1 cellular context compared by ENCODE assay signal in the genomic region with DNA sequence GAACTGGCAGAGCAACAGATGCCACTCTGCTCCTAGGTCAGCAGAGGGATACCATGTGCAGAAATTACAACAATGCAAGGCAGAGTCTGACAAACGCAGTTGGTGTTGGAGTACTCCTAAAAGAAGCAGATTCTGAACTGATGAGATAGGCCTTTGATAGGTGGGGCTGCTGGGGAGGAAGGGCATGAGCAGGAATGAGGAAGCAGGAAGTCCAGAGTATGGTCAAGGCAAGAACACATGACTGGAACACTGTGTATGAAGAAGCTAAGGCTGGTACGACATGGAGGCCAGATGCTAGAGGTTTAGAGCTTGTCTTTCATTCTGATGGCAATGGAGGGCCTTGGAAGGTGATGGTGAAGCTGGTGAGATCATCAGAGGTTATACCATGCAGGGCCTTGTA.
A peak's percentile ranks its signal among the peaks of the same experiment; 100 is the strongest.
TF ChIP-seq lines count a peak whose summit lies in the region.

No MANE protein-coding gene starts in this region.

TF ChIP-seq in K562, 482 proteins besides CTCF, POLR2A, EP300 and RAD21 (continues in another document):
- TF ChIP-seq HDAC1 (IDR thresholded peaks at IDR 0.05), result 0 out of 4 replicates have a peak, but pooled peaks of 1 of the 2 experiments have one; percentile 9
- TF ChIP-seq BDP1 (IDR thresholded peaks at IDR 0.05; ENCODE audit: insufficient read depth, insufficient read length), result no peak
- no peak for TF ChIP-seq CLOCK (CRISPR knock-in tag; IDR thresholded peaks at IDR 0.05; ENCODE audit: borderline replicate concordance)
- TF ChIP-seq POLR2AphosphoS2 (IDR thresholded peaks at IDR 0.05; ENCODE audit: low read length), result no peak
- TF ChIP-seq TRIM24 (IDR thresholded peaks at IDR 0.05), result no peak
- no peak for TF ChIP-seq ZNF583 (CRISPR knock-in tag; IDR thresholded peaks at IDR 0.05)
- TF ChIP-seq, protein P1, sequence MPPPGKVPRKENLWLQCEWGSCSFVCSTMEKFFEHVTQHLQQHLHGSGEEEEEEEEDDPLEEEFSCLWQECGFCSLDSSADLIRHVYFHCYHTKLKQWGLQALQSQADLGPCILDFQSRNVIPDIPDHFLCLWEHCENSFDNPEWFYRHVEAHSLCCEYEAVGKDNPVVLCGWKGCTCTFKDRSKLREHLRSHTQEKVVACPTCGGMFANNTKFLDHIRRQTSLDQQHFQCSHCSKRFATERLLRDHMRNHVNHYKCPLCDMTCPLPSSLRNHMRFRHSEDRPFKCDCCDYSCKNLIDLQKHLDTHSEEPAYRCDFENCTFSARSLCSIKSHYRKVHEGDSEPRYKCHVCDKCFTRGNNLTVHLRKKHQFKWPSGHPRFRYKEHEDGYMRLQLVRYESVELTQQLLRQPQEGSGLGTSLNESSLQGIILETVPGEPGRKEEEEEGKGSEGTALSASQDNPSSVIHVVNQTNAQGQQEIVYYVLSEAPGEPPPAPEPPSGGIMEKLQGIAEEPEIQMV (tag; conservative IDR thresholded peaks at IDR 0.05; ENCODE audit: low read depth), result peak; percentile 57
- no peak for TF ChIP-seq TSC22D4 (tag; IDR thresholded peaks at IDR 0.05)
- TF ChIP-seq, protein P2, sequence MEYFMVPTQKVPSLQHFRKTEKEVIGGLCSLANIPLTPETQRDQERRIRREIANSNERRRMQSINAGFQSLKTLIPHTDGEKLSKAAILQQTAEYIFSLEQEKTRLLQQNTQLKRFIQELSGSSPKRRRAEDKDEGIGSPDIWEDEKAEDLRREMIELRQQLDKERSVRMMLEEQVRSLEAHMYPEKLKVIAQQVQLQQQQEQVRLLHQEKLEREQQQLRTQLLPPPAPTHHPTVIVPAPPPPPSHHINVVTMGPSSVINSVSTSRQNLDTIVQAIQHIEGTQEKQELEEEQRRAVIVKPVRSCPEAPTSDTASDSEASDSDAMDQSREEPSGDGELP (CRISPR knock-in tag; IDR thresholded peaks at IDR 0.05; ENCODE audit: borderline replicate concordance), result no peak
- TF ChIP-seq, protein P3, sequence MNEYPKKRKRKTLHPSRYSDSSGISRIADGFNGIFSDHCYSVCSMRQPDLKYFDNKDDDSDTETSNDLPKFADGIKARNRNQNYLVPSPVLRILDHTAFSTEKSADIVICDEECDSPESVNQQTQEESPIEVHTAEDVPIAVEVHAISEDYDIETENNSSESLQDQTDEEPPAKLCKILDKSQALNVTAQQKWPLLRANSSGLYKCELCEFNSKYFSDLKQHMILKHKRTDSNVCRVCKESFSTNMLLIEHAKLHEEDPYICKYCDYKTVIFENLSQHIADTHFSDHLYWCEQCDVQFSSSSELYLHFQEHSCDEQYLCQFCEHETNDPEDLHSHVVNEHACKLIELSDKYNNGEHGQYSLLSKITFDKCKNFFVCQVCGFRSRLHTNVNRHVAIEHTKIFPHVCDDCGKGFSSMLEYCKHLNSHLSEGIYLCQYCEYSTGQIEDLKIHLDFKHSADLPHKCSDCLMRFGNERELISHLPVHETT (CRISPR knock-in tag; conservative IDR thresholded peaks at IDR 0.05 in 1 of 2, IDR thresholded peaks at IDR 0.05 in 1 of 2), result peak in 1 of 2 experiments; percentile 68; a peak in 1 of 4 replicates
- TF ChIP-seq L3MBTL2 (IDR thresholded peaks at IDR 0.05), result peak; percentile 74
- peak; percentile 60 for TF ChIP-seq PHF20 (IDR thresholded peaks at IDR 0.05; ENCODE audit: partially characterized antibody)
- TF ChIP-seq, protein P4, sequence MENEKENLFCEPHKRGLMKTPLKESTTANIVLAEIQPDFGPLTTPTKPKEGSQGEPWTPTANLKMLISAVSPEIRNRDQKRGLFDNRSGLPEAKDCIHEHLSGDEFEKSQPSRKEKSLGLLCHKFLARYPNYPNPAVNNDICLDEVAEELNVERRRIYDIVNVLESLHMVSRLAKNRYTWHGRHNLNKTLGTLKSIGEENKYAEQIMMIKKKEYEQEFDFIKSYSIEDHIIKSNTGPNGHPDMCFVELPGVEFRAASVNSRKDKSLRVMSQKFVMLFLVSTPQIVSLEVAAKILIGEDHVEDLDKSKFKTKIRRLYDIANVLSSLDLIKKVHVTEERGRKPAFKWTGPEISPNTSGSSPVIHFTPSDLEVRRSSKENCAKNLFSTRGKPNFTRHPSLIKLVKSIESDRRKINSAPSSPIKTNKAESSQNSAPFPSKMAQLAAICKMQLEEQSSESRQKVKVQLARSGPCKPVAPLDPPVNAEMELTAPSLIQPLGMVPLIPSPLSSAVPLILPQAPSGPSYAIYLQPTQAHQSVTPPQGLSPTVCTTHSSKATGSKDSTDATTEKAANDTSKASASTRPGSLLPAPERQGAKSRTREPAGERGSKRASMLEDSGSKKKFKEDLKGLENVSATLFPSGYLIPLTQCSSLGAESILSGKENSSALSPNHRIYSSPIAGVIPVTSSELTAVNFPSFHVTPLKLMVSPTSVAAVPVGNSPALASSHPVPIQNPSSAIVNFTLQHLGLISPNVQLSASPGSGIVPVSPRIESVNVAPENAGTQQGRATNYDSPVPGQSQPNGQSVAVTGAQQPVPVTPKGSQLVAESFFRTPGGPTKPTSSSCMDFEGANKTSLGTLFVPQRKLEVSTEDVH (IDR thresholded peaks at IDR 0.05; ENCODE audit: low read depth, partially characterized antibody), result peak; percentile 16
- no peak for TF ChIP-seq MTA3 (IDR thresholded peaks at IDR 0.05; ENCODE audit: borderline replicate concordance)
- TF ChIP-seq, protein P5, sequence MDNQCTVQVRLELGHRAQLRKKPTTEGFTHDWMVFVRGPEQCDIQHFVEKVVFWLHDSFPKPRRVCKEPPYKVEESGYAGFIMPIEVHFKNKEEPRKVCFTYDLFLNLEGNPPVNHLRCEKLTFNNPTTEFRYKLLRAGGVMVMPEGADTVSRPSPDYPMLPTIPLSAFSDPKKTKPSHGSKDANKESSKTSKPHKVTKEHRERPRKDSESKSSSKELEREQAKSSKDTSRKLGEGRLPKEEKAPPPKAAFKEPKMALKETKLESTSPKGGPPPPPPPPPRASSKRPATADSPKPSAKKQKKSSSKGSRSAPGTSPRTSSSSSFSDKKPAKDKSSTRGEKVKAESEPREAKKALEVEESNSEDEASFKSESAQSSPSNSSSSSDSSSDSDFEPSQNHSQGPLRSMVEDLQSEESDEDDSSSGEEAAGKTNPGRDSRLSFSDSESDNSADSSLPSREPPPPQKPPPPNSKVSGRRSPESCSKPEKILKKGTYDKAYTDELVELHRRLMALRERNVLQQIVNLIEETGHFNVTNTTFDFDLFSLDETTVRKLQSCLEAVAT (IDR thresholded peaks at IDR 0.05), result peak in 1 of 2 experiments; percentile 73; a peak in 2 of 4 replicates
- TF ChIP-seq ZNF175 (CRISPR knock-in tag; IDR thresholded peaks at IDR 0.05; ENCODE audit: low read depth), result peak; percentile 85
- TF ChIP-seq MGA (IDR thresholded peaks at IDR 0.05), result peak; percentile 60
- peak; percentile 49; the same call in 1 of the 2 replicates for TF ChIP-seq GABPA (tag; conservative IDR thresholded peaks at IDR 0.05; ENCODE audit: low read depth)
- no peak for TF ChIP-seq POLR2AphosphoS5 (IDR thresholded peaks at IDR 0.05; ENCODE audit: control insufficient read depth, insufficient read depth, low read depth, low read length)
- peak; percentile 33; the same call in 1 of the 2 replicates for TF ChIP-seq ZNF197 (CRISPR knock-in tag; IDR thresholded peaks at IDR 0.05; ENCODE audit: low read depth)
- TF ChIP-seq ZNF3 (CRISPR knock-in tag; IDR thresholded peaks at IDR 0.05), result no peak
- TF ChIP-seq NR2C1 (IDR thresholded peaks at IDR 0.05), result no peak
- TF ChIP-seq NR2C1 (tag; IDR thresholded peaks at IDR 0.05), result peak; percentile 44; the same call in 1 of the 2 replicates
- TF ChIP-seq, protein P6, sequence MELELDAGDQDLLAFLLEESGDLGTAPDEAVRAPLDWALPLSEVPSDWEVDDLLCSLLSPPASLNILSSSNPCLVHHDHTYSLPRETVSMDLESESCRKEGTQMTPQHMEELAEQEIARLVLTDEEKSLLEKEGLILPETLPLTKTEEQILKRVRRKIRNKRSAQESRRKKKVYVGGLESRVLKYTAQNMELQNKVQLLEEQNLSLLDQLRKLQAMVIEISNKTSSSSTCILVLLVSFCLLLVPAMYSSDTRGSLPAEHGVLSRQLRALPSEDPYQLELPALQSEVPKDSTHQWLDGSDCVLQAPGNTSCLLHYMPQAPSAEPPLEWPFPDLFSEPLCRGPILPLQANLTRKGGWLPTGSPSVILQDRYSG (tag; conservative IDR thresholded peaks at IDR 0.05; ENCODE audit: low read depth), result peak; percentile 67; the same call in 1 of the 2 replicates
- TF ChIP-seq PHF8 (IDR thresholded peaks at IDR 0.05; ENCODE audit: borderline replicate concordance, low read length), result no peak; the same call in 1 of the 2 replicates
- TF ChIP-seq, protein P7, sequence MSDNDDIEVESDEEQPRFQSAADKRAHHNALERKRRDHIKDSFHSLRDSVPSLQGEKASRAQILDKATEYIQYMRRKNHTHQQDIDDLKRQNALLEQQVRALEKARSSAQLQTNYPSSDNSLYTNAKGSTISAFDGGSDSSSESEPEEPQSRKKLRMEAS (CRISPR knock-in tag; IDR thresholded peaks at IDR 0.05), result 0 out of 2 replicates have a peak, but pooled peaks have one; percentile 29
